1 cellular context compared by ENCODE assay signal in the genomic region with DNA sequence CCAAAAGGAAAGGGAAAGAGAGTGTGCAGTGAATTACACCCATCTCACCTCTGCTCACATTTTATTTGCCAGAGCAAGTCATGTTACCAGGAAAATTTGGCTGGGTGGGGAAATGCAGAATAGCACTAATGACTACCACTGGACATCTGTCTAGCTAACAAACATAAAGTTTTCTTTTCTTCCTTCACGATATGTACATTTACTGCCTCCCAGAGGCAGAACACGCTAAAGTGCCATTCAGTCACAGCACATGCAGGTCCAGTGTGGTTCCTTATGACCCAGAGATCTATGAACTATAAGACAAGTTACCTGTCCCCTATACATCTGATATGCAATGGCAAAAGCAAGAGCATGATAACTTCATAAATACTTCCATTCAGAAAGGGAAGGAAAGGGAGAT.
TF ChIP-seq lines count a peak whose summit lies in the region.

No MANE protein-coding gene starts in this region.

TF ChIP-seq in HCT116, 20 proteins besides CTCF, POLR2A, EP300 and RAD21 (continued from another document):
- no peak for TF ChIP-seq FOSL1 (IDR thresholded peaks at IDR 0.05; ENCODE audit: low read depth)
